11 cellular contexts compared by ENCODE assay signal in the genomic region with DNA sequence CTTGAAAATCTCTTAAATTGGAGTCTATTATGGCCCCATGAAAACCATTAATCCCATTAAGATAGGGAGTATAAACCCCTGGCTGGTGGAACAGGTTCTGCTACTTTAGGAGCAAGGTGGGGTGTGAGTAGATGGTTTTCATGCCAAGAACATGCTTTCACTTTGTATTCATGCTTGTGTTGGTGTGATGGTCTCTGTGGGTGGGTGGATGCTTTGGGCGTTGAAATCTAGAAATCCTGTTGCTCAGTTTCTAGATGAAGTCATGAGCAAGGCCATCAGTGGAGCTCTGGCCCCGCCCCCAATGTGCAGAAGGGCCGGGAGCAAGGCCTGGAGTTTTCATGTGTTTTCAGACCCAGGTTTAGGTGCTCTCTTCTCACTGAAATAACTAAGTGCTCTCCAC. TPM values are rescaled to one million over a fixed set of nuclear protein-coding genes. Genes with fewer than 3 reads are reported as not detected.
A peak's percentile ranks its signal among the peaks of the same experiment; 100 is the strongest.
DNase-seq lines count a peak whose midpoint lies in the region; ATAC-seq and TF ChIP-seq lines count a peak whose summit lies in the region.
"Had no signal": no experiment of that assay in that cellular context is flagged by ENCODE, and none has a peak within 500 bp of the region (broad histone marks: within the 10 kb centered on the region; RNA-seq: fewer than 3 reads in every experiment).

No MANE protein-coding gene starts in this region.

- TF ChIP-seq CTCF in progenitor cell of endocrine pancreas (IDR thresholded peaks at IDR 0.05; ENCODE audit: unreplicated experiment): no peak
- TF ChIP-seq CTCF in neural progenitor cell (IDR thresholded peaks at IDR 0.05): no peak
- no peak for TF ChIP-seq CTCF in right lobe of liver (IDR thresholded peaks at IDR 0.05)

- no peak overlapping the region for H3K27ac ChIP-seq in neural progenitor cell
- H3K27ac ChIP-seq in right lobe of liver: no peak overlapping the region

- H3K4me3 ChIP-seq in neural progenitor cell (no peak overlapping the region), right lobe of liver (no peak overlapping the region)

- H3K36me3 ChIP-seq in neural progenitor cell (no peaks in the 10 kb centered on the region), right lobe of liver (peaks cover 0 to 29% (median under 1%) of the 10 kb centered on the region in 4 donors)

- no peaks in the 10 kb centered on the region for H3K9me3 Mint-ChIP-seq in activated naive CD8-positive, alpha-beta T cell treated with anti-CD3 and anti-CD28 coated beads, Interleukin-2, amount 50 U/mL, for 24 hours
- no peaks in the 10 kb centered on the region for H3K9me3 Mint-ChIP-seq in progenitor cell of endocrine pancreas (ENCODE audit: low read depth)
- no peaks in the 10 kb centered on the region for H3K9me3 Mint-ChIP-seq in neural progenitor cell
- H3K9me3 Mint-ChIP-seq: naive B cell had no signal

- no peaks in the 10 kb centered on the region for H3K27me3 Mint-ChIP-seq in activated naive CD8-positive, alpha-beta T cell treated with anti-CD3 and anti-CD28 coated beads, Interleukin-2, amount 50 U/mL, for 24 hours
- H3K27me3 Mint-ChIP-seq in progenitor cell of endocrine pancreas (no peaks in the 10 kb centered on the region), neural progenitor cell (ENCODE audit: insufficient read depth, low read depth) (no peaks in the 10 kb centered on the region)
- H3K27me3 Mint-ChIP-seq: naive B cell had no signal

- H3K79me2 ChIP-seq in neural progenitor cell (ENCODE audit: low read depth): no peaks in the 10 kb centered on the region

- H3K4me1 Mint-ChIP-seq in activated naive CD8-positive, alpha-beta T cell treated with anti-CD3 and anti-CD28 coated beads, Interleukin-2, amount 50 U/mL, for 24 hours: peaks cover 50% of the 10 kb centered on the region
- peaks cover 27% of the 10 kb centered on the region for H3K4me1 Mint-ChIP-seq in progenitor cell of endocrine pancreas (ENCODE audit: low read depth)
- no peaks in the 10 kb centered on the region for H3K4me1 Mint-ChIP-seq in neural progenitor cell

- no peak overlapping the region for H3K4me3 Mint-ChIP-seq in activated naive CD8-positive, alpha-beta T cell treated with anti-CD3 and anti-CD28 coated beads, Interleukin-2, amount 50 U/mL, for 24 hours
- H3K4me3 Mint-ChIP-seq in progenitor cell of endocrine pancreas (ENCODE audit: low read depth): no peak overlapping the region
- H3K4me3 Mint-ChIP-seq in neural progenitor cell: no peak overlapping the region

- H3K4me1 ChIP-seq in neural progenitor cell (no peaks in the 10 kb centered on the region), right lobe of liver (no peaks in the 10 kb centered on the region)

- H3F3A ChIP-seq in neural progenitor cell (ENCODE audit: low read depth): peaks cover 3% of the 10 kb centered on the region

- H3K9ac ChIP-seq in neural progenitor cell: no peak overlapping the region

- H4K20me1 ChIP-seq in neural progenitor cell (ENCODE audit: low read depth): no peaks in the 10 kb centered on the region

- H3K36me3 Mint-ChIP-seq in activated naive CD8-positive, alpha-beta T cell treated with anti-CD3 and anti-CD28 coated beads, Interleukin-2, amount 50 U/mL, for 24 hours (ENCODE audit: low read depth): peaks cover 16% of the 10 kb centered on the region
- H3K36me3 Mint-ChIP-seq in progenitor cell of endocrine pancreas (ENCODE audit: insufficient read depth) (peaks cover 20% of the 10 kb centered on the region), neural progenitor cell (peaks cover 12% of the 10 kb centered on the region)
- H3K36me3 Mint-ChIP-seq: naive B cell had no signal

- intact Hi-C loops in right lobe of liver (cut with DNase I): no loop called here

- peak; percentile 1 for DNase-seq in DMS53 treated with DMSO at 0.1 percent for 48 hours (lab: John Stamatoyannopoulos, UW; ENCODE audit: unreplicated experiment)
- peak; percentile 79 for DNase-seq in HPDE6-E6E7 (ENCODE audit: extremely low spot score)
- DNase-seq in activated naive CD8-positive, alpha-beta T cell treated with anti-CD3 and anti-CD28 coated beads, Interleukin-2, amount 50 U/mL, for 24 hours: peak; percentile 52
- DNase-seq in progenitor cell of endocrine pancreas (ENCODE audit: low spot score, unreplicated experiment): no peak
- DNase-seq in neural progenitor cell (ENCODE audit: low spot score): no peak
- DNase-seq in NCI-H1436 (lab: John Stamatoyannopoulos, UW): no peak
- DNase-seq in right lobe of liver: no peak
- DNase-seq: effector CD8-positive, alpha-beta T cell; EL; naive B cell had no signal

- no peak overlapping the region for H2AFZ ChIP-seq in neural progenitor cell (replicated peaks)

- no peak overlapping the region for H3K4me2 ChIP-seq in neural progenitor cell

- no peaks in the 10 kb centered on the region for H3K9me3 ChIP-seq in neural progenitor cell (ENCODE audit: low read depth)
- H3K9me3 ChIP-seq in right lobe of liver: no peaks in the 10 kb centered on the region

- ATAC-seq in activated naive CD8-positive, alpha-beta T cell treated with anti-CD3 and anti-CD28 coated beads, Interleukin-2, amount 50 U/mL, for 24 hours: peak; percentile 50
- ATAC-seq in HG02938 (IDR thresholded peaks at IDR 0.05; ENCODE audit: unreplicated experiment): no peak
- ATAC-seq in right lobe of liver: no peak

- H3K27me3 ChIP-seq in neural progenitor cell: no peaks in the 10 kb centered on the region
- no peaks in the 10 kb centered on the region for H3K27me3 ChIP-seq in right lobe of liver

- 44% methylated on average over 2 of the region's 3 CpGs for WGBS in right lobe of liver (ENCODE audit: insufficient coverage, low coverage, low lambda C conversion rate, missing lambda C conversion rate)

- H3K27ac Mint-ChIP-seq in activated naive CD8-positive, alpha-beta T cell treated with anti-CD3 and anti-CD28 coated beads, Interleukin-2, amount 50 U/mL, for 24 hours: peak overlapping the region; percentile 12
- H3K27ac Mint-ChIP-seq in progenitor cell of endocrine pancreas (peak overlapping the region; percentile 67), neural progenitor cell (no peak overlapping the region)

- TF ChIP-seq POLR2A in right lobe of liver (IDR thresholded peaks at IDR 0.05): no peak

RNA-seq across cellular contexts. Expression of gene PLD6, which starts 20.1 kb away (rescaled TPM):
- 1.00 and 1.2 TPM in 2 replicates for total RNA-seq in progenitor cell of endocrine pancreas
- 0.22 and 1.2 TPM in 2 replicates for total RNA-seq in neural progenitor cell (ENCODE audit: low replicate concordance)
- 1 to 10 TPM in 5 of 6 experiments, under 1 TPM in 1; 0.68 to 3.6 (median 2.8) TPM for total RNA-seq in right lobe of liver

RNA-seq across cellular contexts. Expression of gene FLCN, which starts 50.9 kb away (rescaled TPM):
- 58.4 and 58.7 TPM in 2 replicates for total RNA-seq in progenitor cell of endocrine pancreas
- total RNA-seq in neural progenitor cell (ENCODE audit: low replicate concordance): 16.3 and 30.1 TPM in 2 replicates
- total RNA-seq in right lobe of liver: 10 to 100 TPM; 25.4 to 44.3 (median 35.9) TPM

Comparison
In these comparisons a context has a peak if more than half of its experiments do, and no peak if none do; other contexts are left out.
1. DNase-seq: peak in DMS53 treated with DMSO at 0.1 percent for 48 hours (single experiment), HPDE6-E6E7 (single experiment) and activated naive CD8-positive, alpha-beta T cell treated with anti-CD3 and anti-CD28 coated beads, Interleukin-2, amount 50 U/mL, for 24 hours (single experiment); none in progenitor cell of endocrine pancreas (single experiment), neural progenitor cell (single experiment), NCI-H1436 (single experiment) and right lobe of liver (0 of 3).